ENCODE assay signal across 1 cellular context in the genomic region with DNA sequence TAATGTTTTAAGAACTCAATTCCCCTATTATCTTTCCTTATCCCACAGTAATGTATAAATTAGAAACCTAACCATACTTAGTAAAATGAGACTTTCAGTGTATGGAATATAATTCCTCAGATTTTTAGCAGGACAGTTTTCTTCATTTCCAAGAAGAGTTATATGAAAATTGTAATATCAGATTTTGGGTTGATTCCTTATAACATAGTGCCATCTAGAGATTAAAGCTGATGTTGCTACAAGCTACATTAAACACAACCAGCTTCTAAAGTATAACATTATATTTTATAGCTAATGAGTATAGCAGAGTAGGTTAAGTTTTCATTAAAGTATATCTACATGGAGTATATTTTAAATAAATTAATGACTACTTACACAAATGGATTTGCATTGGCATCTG.
TF ChIP-seq lines count a peak whose summit lies in the region.

No MANE protein-coding gene starts in this region.

TF ChIP-seq in WTC11, 78 proteins besides CTCF, POLR2A, EP300 and RAD21 (continued from another document):
- TF ChIP-seq AR (CRISPR knock-in tag; IDR thresholded peaks at IDR 0.05) (no peak), ZNF671 (CRISPR knock-in tag; IDR thresholded peaks at IDR 0.05) (no peak), FOXP1 (CRISPR knock-in tag; IDR thresholded peaks at IDR 0.05; ENCODE audit: borderline replicate concordance) (no peak), SMAD4 (CRISPR knock-in tag; IDR thresholded peaks at IDR 0.05) (no peak), ZNF532 (CRISPR knock-in tag; IDR thresholded peaks at IDR 0.05; ENCODE audit: borderline replicate concordance) (no peak), ATF1 (CRISPR knock-in tag; IDR thresholded peaks at IDR 0.05) (no peak)
